ENCODE assay signal across 8 cellular contexts in genomic region chr4:80069837-80070788, GRCh38. TPM values are rescaled to one million over a fixed set of nuclear protein-coding genes. Genes with fewer than 3 reads are reported as not detected.
A peak's percentile ranks its signal among the peaks of the same experiment; 100 is the strongest.
DNase-seq lines count a peak whose midpoint lies in the region; ATAC-seq and TF ChIP-seq lines count a peak whose summit lies in the region.

No MANE protein-coding gene starts in this region.

- H3K9ac ChIP-seq in liver (ENCODE audit: low read depth in 1 of 2, low read length in 2 of 2), result no peak overlapping the region

- peak overlapping the region; percentile 34 to 89 for H3K27ac Mint-ChIP-seq in T-cell

- TF ChIP-seq RAD21 in liver (IDR thresholded peaks at IDR 0.05), result no peak

- no peaks in the 10 kb centered on the region for H3K9me3 ChIP-seq in liver (ENCODE audit: control insufficient read depth in 4 of 4, low read length in 3 of 4)

- intact Hi-C loops in left cardiac atrium (cut with DNase I), result loop anchor here (10.0 kb wide), 1 partner anchor 115 kb away; no protein-coding TSS in a partner anchor

- H3K27me3 Mint-ChIP-seq in T-cell, result no peaks in the 10 kb centered on the region

- CTCF ChIA-PET in T-cell (lab: Charles Lee), result interaction anchor here in 1 of 2 donors (0.7 kb wide), 1 partner anchor 10 kb away, joined by 3 read pairs; no protein-coding TSS in a partner anchor

- H3K9me3 Mint-ChIP-seq in T-cell, result no peaks in the 10 kb centered on the region

- peaks cover 0 to 10% (median 4%) of the 10 kb centered on the region in 4 donors for H3K36me3 ChIP-seq in liver (ENCODE audit: control insufficient read depth in 4 of 4, insufficient read depth in 3 of 4, low read depth in 1 of 4, low read length in 3 of 4)

- H3K4me1 ChIP-seq in liver (ENCODE audit: control insufficient read depth in 4 of 4, insufficient read depth in 4 of 4, low read length in 3 of 4), result peaks cover 2 to 36% (median 29%) of the 10 kb centered on the region in 4 donors

- H3K36me3 Mint-ChIP-seq in T-cell, result peaks cover 40% of the 10 kb centered on the region

- peak overlapping the region in 1 of 3 donors; percentile 77 for H3K4me3 ChIP-seq in liver (ENCODE audit: low read depth in 1 of 3, low read length in 3 of 3)

- ATAC-seq in GM21515 (IDR thresholded peaks at IDR 0.05; ENCODE audit: unreplicated experiment), result peak; percentile 27
- ATAC-seq in T-cell (replicated peaks in 1 of 4), result no peak
- ATAC-seq in left cardiac atrium, result no peak

- peak; percentile 24 to 32 for DNase-seq in AML-193 (lab: John Stamatoyannopoulos, UW)
- DNase-seq in T-cell, result no peak
- no peak for DNase-seq in NCI-H2107 (lab: John Stamatoyannopoulos, UW)
- DNase-seq in stimulated activated CD4-positive, alpha-beta T cell treated with anti-CD3 and anti-CD28 coated beads, Interleukin-1b, Interleukin-23, amount 100 ng/mL, for 48 hours, result no peak
- DNase-seq in NCI-H1092 (lab: John Stamatoyannopoulos, UW), result no peak
- no peak for DNase-seq in left cardiac atrium

- peak overlapping the region; percentile 53 to 96 (median 95) for H3K4me3 Mint-ChIP-seq in T-cell

- POLR2A ChIA-PET in T-cell (lab: Charles Lee), result interaction anchor here in 1 of 2 donors (0.6 kb wide), 1 partner anchor 10 kb away, joined by 3 read pairs; no protein-coding TSS in a partner anchor

- TF ChIP-seq CTCF in liver (IDR thresholded peaks at IDR 0.05; ENCODE audit: low read depth, low read length, missing input control), result no peak

- peak overlapping the region; percentile 93 to 96 for H3K27ac ChIP-seq in liver (ENCODE audit: low read depth in 1 of 2, low read length in 2 of 2)

- WGBS in liver, result 89% methylated on average over 2 of the region's 2 CpGs

- no peaks in the 10 kb centered on the region for H3K27me3 ChIP-seq in liver (ENCODE audit: control insufficient read depth in 4 of 4, insufficient read depth in 4 of 4, low read length in 3 of 4)

- H3K4me1 Mint-ChIP-seq in T-cell, result peaks cover 67 to 76% (median 75%) of the 10 kb centered on the region in 3 donors

TF ChIP-seq in liver, 16 proteins besides CTCF, POLR2A, EP300 and RAD21:
- TF ChIP-seq SP1 (IDR thresholded peaks at IDR 0.05) (no peak), MAX (IDR thresholded peaks at IDR 0.05) (peak; percentile 4)

RNA-seq across cellular contexts. Expression of gene ANTXR2, which starts 2.9 kb away (rescaled TPM):
- total RNA-seq in T-cell, result 10 to 100 TPM; 45.1 to 64.3 (median 48.2) TPM
- total RNA-seq in liver, result 10 to 100 TPM; 19.3 to 30.5 TPM
- polyA plus RNA-seq in liver, result 10 to 100 TPM; 16.1 to 23.3 TPM
- total RNA-seq in left cardiac atrium, result 10 to 100 TPM; 39.3 to 49.8 TPM

Comparison
In these comparisons a context has a peak if more than half of its experiments do, and no peak if none do; other contexts are left out.
1. DNase-seq: peak in AML-193 (2 of 2); none in T-cell (0 of 34), NCI-H2107 (single experiment), stimulated activated CD4-positive, alpha-beta T cell treated with anti-CD3 and anti-CD28 coated beads, Interleukin-1b, Interleukin-23, amount 100 ng/mL, for 48 hours (single experiment), NCI-H1092 (single experiment) and left cardiac atrium (single experiment).